In genomic region chr20:22438926-22439325, GRCh38 we compare ENCODE assay signal across 14 cellular contexts.
DNase-seq lines count a peak whose midpoint lies in the region; ATAC-seq and TF ChIP-seq lines count a peak whose summit lies in the region.
"Had no signal": no experiment of that assay in that cellular context is flagged by ENCODE, and none has a peak within 500 bp of the region (broad histone marks: within the 10 kb centered on the region; RNA-seq: fewer than 3 reads in every experiment).

No MANE protein-coding gene starts in this region.

- H3K9me2 ChIP-seq in HCT116 (ENCODE audit: insufficient read depth), result no peaks in the 10 kb centered on the region
- H3K9me2 ChIP-seq in hepatocyte (replicated peaks; ENCODE audit: insufficient read depth), result no peaks in the 10 kb centered on the region

- H3K27me3 ChIP-seq in DND-41 (ENCODE audit: insufficient read depth, low read length, poor library complexity) (peaks cover 8% of the 10 kb centered on the region), HCT116 (ENCODE audit: insufficient read depth, low read length) (no peaks in the 10 kb centered on the region), RWPE2 (ENCODE audit: insufficient read depth, poor library complexity, severe bottlenecking) (no peaks in the 10 kb centered on the region), hepatocyte (peaks cover 2% of the 10 kb centered on the region)
- H3K27me3 ChIP-seq: spleen had no signal

- intact Hi-C loops in HCT116 (cut with micrococcal nuclease), result no loop called here

- H3K27ac ChIP-seq in DND-41 (ENCODE audit: low read length), result no peak overlapping the region
- no peak overlapping the region for H3K27ac ChIP-seq in HCT116 (ENCODE audit: low read depth, low read length)
- H3K27ac ChIP-seq in RWPE2 (ENCODE audit: poor library complexity, severe bottlenecking), result no peak overlapping the region
- no peak overlapping the region for H3K27ac ChIP-seq in hepatocyte
- H3K27ac ChIP-seq in RWPE1, result no peak overlapping the region
- H3K27ac ChIP-seq: SK-N-MC, spleen, thoracic aorta had no signal

- POLR2A ChIA-PET in HCT116 (lab: Charles Lee) (no interaction called here), RWPE1 (lab: Yijun Ruan, JAX; ENCODE audit: low non-redundant PET) (no interaction called here)

- H2AFZ ChIP-seq in DND-41 (ENCODE audit: low read depth, low read length) (no peak overlapping the region), HCT116 (ENCODE audit: low read depth, low read length, poor library complexity, severe bottlenecking) (no peak overlapping the region), hepatocyte (no peak overlapping the region)

- TF ChIP-seq POLR2A in HCT116 (IDR thresholded peaks at IDR 0.05; ENCODE audit: borderline replicate concordance, extremely low read depth, insufficient read depth, insufficient read length), result no peak

- no peaks in the 10 kb centered on the region for H3K36me3 ChIP-seq in DND-41 (ENCODE audit: insufficient read depth, low read length)
- H3K36me3 ChIP-seq in HCT116 (ENCODE audit: control insufficient read depth in 1 of 2, insufficient read depth in 2 of 2, low read length in 2 of 2), result no peaks in the 10 kb centered on the region
- no peaks in the 10 kb centered on the region for H3K36me3 ChIP-seq in RWPE2 (ENCODE audit: low read depth)
- H3K36me3 ChIP-seq in hepatocyte (replicated peaks; ENCODE audit: insufficient read depth, low read depth), result no peaks in the 10 kb centered on the region
- H3K36me3 ChIP-seq: spleen, thoracic aorta had no signal

- H3K9me3 ChIP-seq in DND-41 (ENCODE audit: insufficient read depth, low read length, severe bottlenecking), result no peaks in the 10 kb centered on the region
- no peaks in the 10 kb centered on the region for H3K9me3 ChIP-seq in HCT116 (ENCODE audit: control insufficient read depth in 1 of 2, insufficient read depth in 1 of 2, low read depth in 1 of 2, low read length in 2 of 2)
- H3K9me3 ChIP-seq in RWPE2 (ENCODE audit: severe bottlenecking), result no peaks in the 10 kb centered on the region
- H3K9me3 ChIP-seq in hepatocyte (ENCODE audit: low read depth), result no peaks in the 10 kb centered on the region
- H3K9me3 ChIP-seq: spleen, thoracic aorta had no signal

- peak; percentile 50 for TF ChIP-seq CTCF in DND-41 (IDR thresholded peaks at IDR 0.05; ENCODE audit: borderline replicate concordance, extremely low read depth, low read length, poor library complexity, severe bottlenecking)
- peak in 2 of 3 experiments; percentile 47 to 50; a peak in 3 of 6 replicates for TF ChIP-seq CTCF in HCT116 (IDR thresholded peaks at IDR 0.05 in 2 of 3, conservative IDR thresholded peaks at IDR 0.05 in 1 of 3; ENCODE audit: borderline replicate concordance in 1 of 3, insufficient read depth in 1 of 3, low read depth in 2 of 3, low read length in 2 of 3)
- TF ChIP-seq CTCF in RWPE2 (IDR thresholded peaks at IDR 0.05; ENCODE audit: poor library complexity, severe bottlenecking), result no peak
- peak; percentile 12 for TF ChIP-seq CTCF in hepatocyte (IDR thresholded peaks at IDR 0.05; ENCODE audit: poor library complexity)
- no peak; the same call in 1 of the 2 replicates for TF ChIP-seq CTCF in RWPE1 (conservative IDR thresholded peaks at IDR 0.05; ENCODE audit: low read depth)

- no TSS peak for BruUV-seq in HCT116 (replicated peaks; lab: Mats Ljungman, UMichigan)

- H3K4me1 ChIP-seq in DND-41 (ENCODE audit: insufficient read depth, low read length) (no peaks in the 10 kb centered on the region), HCT116 (ENCODE audit: control insufficient read depth in 1 of 2, insufficient read depth in 2 of 2, low read length in 2 of 2) (no peaks in the 10 kb centered on the region), RWPE2 (ENCODE audit: insufficient read depth, poor library complexity, severe bottlenecking) (no peaks in the 10 kb centered on the region), hepatocyte (ENCODE audit: insufficient read depth) (no peaks in the 10 kb centered on the region)
- H3K4me1 ChIP-seq: spleen had no signal

- H3K4me2 ChIP-seq in DND-41 (ENCODE audit: insufficient read depth, low read length), result no peak overlapping the region
- H3K4me2 ChIP-seq in HCT116 (ENCODE audit: low read length), result no peak overlapping the region
- no peak overlapping the region for H3K4me2 ChIP-seq in hepatocyte

- H3K4me3 ChIP-seq in DND-41 (ENCODE audit: low read depth in 1 of 2, low read length in 2 of 2) (no peak overlapping the region), HCT116 (replicated peaks in 1 of 2; ENCODE audit: low read depth in 1 of 2, low read length in 2 of 2) (no peak overlapping the region), RWPE2 (ENCODE audit: severe bottlenecking) (no peak overlapping the region), hepatocyte (no peak overlapping the region)
- H3K4me3 ChIP-seq: SK-N-MC, spleen, thoracic aorta had no signal

- H3K79me2 ChIP-seq in DND-41 (ENCODE audit: insufficient read depth, low read length) (no peaks in the 10 kb centered on the region), HCT116 (ENCODE audit: insufficient read depth, low read length) (no peaks in the 10 kb centered on the region), hepatocyte (no peaks in the 10 kb centered on the region)

- no peaks in the 10 kb centered on the region for H4K20me1 ChIP-seq in DND-41 (ENCODE audit: insufficient read depth, low read length)
- no peaks in the 10 kb centered on the region for H4K20me1 ChIP-seq in HCT116 (ENCODE audit: insufficient read depth)
- H4K20me1 ChIP-seq in hepatocyte (ENCODE audit: insufficient read depth, poor library complexity, severe bottlenecking), result no peaks in the 10 kb centered on the region

- CTCF ChIA-PET in HCT116 (lab: Charles Lee) (no interaction called here), RWPE1 (lab: Yijun Ruan, JAX) (interaction anchor here (0.8 to 1.0 kb wide), 2 partner anchors 13 to 24 kb away, joined by 3 read pairs; no protein-coding TSS in a partner anchor)

- ATAC-seq in DND-41 (ENCODE audit: insufficient read depth, low read depth) (peak; percentile 59; the same call in 1 of the 3 replicates), HCT116 (peak; percentile 92), RWPE2 (ENCODE audit: low read depth) (peak; percentile 42; the same call in 1 of the 3 replicates), GM21447 (IDR thresholded peaks at IDR 0.05; ENCODE audit: unreplicated experiment) (no peak)

- no peak overlapping the region for H3K9ac ChIP-seq in DND-41 (ENCODE audit: low read depth, low read length)
- no peak overlapping the region for H3K9ac ChIP-seq in HCT116 (ENCODE audit: low read length)

- DNase-seq in DND-41, result peak; percentile 9
- DNase-seq in HCT116 (ENCODE audit: low read depth, low spot score), result peak; percentile 4
- DNase-seq in RWPE2 (ENCODE audit: low spot score), result no peak
- no peak for DNase-seq in hepatocyte (ENCODE audit: low spot score)
- no peak for DNase-seq in RWPE1 (ENCODE audit: low spot score)
- DNase-seq in EL, result no peak
- no peak for DNase-seq in cortex of kidney (lab: John Stamatoyannopoulos, UW)
- DNase-seq: effector memory CD4-positive, alpha-beta T cell; KG1; NCI-H226; spleen had no signal

- RAD21 ChIA-PET in HCT116 (lab: Charles Lee; ENCODE audit: low non-redundant PET in 1 of 2, low total read pairs in 2 of 2, uncharacterized antibody in 2 of 2, unreplicated experiment in 2 of 2), result no interaction called here

- TF ChIP-seq RAD21 in HCT116 (IDR thresholded peaks at IDR 0.05; ENCODE audit: low read depth), result no peak

- WGBS in hepatocyte (ENCODE audit: low lambda C conversion rate, missing lambda C conversion rate), result 79% methylated on average over 4 of the region's 4 CpGs

TF ChIP-seq in HCT116, 20 proteins besides CTCF, POLR2A, EP300 and RAD21:
- TF ChIP-seq EZH2phosphoT487 (IDR thresholded peaks at IDR 0.05; ENCODE audit: borderline replicate concordance) (no peak), FOSL1 (IDR thresholded peaks at IDR 0.05; ENCODE audit: low read depth) (no peak), POLR2AphosphoS5 (IDR thresholded peaks at IDR 0.05; ENCODE audit: low read depth, low read length) (no peak), EZH2 (IDR thresholded peaks at IDR 0.05) (no peak), SP1 (IDR thresholded peaks at IDR 0.05; ENCODE audit: low read depth) (no peak)

Comparison
In these comparisons a context has a peak if more than half of its experiments do, and no peak if none do; other contexts are left out.
1. DNase-seq: peak in DND-41 (single experiment) and HCT116 (single experiment); none in RWPE2 (single experiment), hepatocyte (single experiment), RWPE1 (single experiment), EL (single experiment) and cortex of kidney (single experiment).
2. CTCF ChIP-seq: peak in DND-41 (single experiment), HCT116 (2 of 3) and hepatocyte (single experiment); none in RWPE2 (single experiment) and RWPE1 (single experiment).